In the genomic region with DNA sequence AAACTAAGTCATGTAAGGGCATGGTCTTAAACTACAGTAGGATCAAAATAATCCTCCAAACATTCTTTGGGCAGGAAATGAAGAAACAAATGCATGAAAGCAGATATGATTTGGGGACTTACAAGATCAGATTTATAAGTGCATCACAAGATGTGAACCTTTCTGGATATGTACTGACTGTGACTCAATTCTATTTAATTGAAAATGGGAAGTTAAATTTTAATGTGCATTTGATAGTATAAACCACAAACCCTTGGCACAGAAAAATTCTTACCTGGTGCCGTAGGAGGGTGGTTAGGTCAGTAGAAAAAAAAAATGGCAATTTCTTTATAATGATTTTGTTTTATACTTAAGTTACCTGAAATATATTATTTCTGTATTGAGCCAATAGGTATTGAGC, we compare ENCODE assay signal across 16 cellular contexts.
"Had no signal": no experiment of that assay in that cellular context is flagged by ENCODE, and none has a peak within 500 bp of the region (broad histone marks: within the 10 kb centered on the region; RNA-seq: fewer than 3 reads in every experiment).

No MANE protein-coding gene starts in this region.

- ATAC-seq: activated CD8-positive, alpha-beta T cell treated with anti-CD3 and anti-CD28 coated beads for 36 hours; activated naive CD8-positive, alpha-beta T cell treated with anti-CD3 and anti-CD28 coated beads, Interleukin-2, amount 50 U/mL, for 24 hours; left cardiac atrium; sciatic nerve had no signal

- H3K36me3 ChIP-seq: ascending aorta, colonic mucosa, WERI-Rb-1 had no signal

- H3K27me3 ChIP-seq: ascending aorta, colonic mucosa had no signal

- H3K27ac ChIP-seq: colonic mucosa, WERI-Rb-1 had no signal

- DNase-seq: activated CD4-positive, alpha-beta T cell treated with anti-CD3 and anti-CD28 coated beads for 36 hours; activated CD8-positive, alpha-beta memory T cell treated with anti-CD3 and anti-CD28 coated beads, Interleukin-2, amount 50 U/mL, for 4 hours; activated CD8-positive, alpha-beta T cell treated with anti-CD3 and anti-CD28 coated beads for 36 hours; activated naive CD4-positive, alpha-beta T cell; activated naive CD8-positive, alpha-beta T cell treated with anti-CD3 and anti-CD28 coated beads, Interleukin-2, amount 50 U/mL, for 24 hours; effector CD4-positive, alpha-beta T cell; hypothalamus; left cardiac atrium; occipital lobe; stimulated activated CD4-positive, alpha-beta T cell treated with anti-CD3 and anti-CD28 coated beads, Interleukin-12 subunit alpha, Interleukin-12 subunit beta, amount 100 ng/mL, for 4 hours; stimulated activated naive CD4-positive, alpha-beta T cell; T1000; WERI-Rb-1 had no signal

- H3K9me3 ChIP-seq: ascending aorta, colonic mucosa had no signal

- H3K4me3 ChIP-seq: ascending aorta, colonic mucosa had no signal

- H3K4me1 ChIP-seq: colonic mucosa had no signal
